Comparison of ENCODE assay signal across 9 cellular contexts in genomic region chr15:75637245-75638009, GRCh38. TPM values are rescaled to one million over a fixed set of nuclear protein-coding genes. Genes with fewer than 3 reads are reported as not detected.
A peak's percentile ranks its signal among the peaks of the same experiment; 100 is the strongest.
DNase-seq lines count a peak whose midpoint lies in the region; ATAC-seq, FAIRE-seq and TF ChIP-seq lines count a peak whose summit lies in the region.
"Had no signal": no experiment of that assay in that cellular context is flagged by ENCODE, and none has a peak within 500 bp of the region (broad histone marks: within the 10 kb centered on the region; RNA-seq: fewer than 3 reads in every experiment).

No MANE protein-coding gene starts in this region.

- peak overlapping the region; percentile 70 for H3K4me2 ChIP-seq in KMS-11
- H3K4me2 ChIP-seq in neural progenitor cell, result peak overlapping the region; percentile 87

- DNase-seq in CD4-positive, CD25-positive, alpha-beta regulatory T cell, result no peak
- no peak for DNase-seq in chondrocyte (ENCODE audit: low spot score)
- DNase-seq in neural progenitor cell (ENCODE audit: low spot score), result no peak
- DNase-seq in kidney, result no peak
- DNase-seq: NCI-H1092 had no signal

- peaks cover 26% of the 10 kb centered on the region for H3F3A ChIP-seq in neural progenitor cell (ENCODE audit: low read depth)

- no peaks in the 10 kb centered on the region for H3K27me3 Mint-ChIP-seq in CD4-positive, CD25-positive, alpha-beta regulatory T cell
- no peaks in the 10 kb centered on the region for H3K27me3 Mint-ChIP-seq in chondrocyte (ENCODE audit: low read depth)
- H3K27me3 Mint-ChIP-seq in neural progenitor cell (ENCODE audit: insufficient read depth, low read depth), result peaks cover 5% of the 10 kb centered on the region

- peaks cover 7 to 44% (median 28%) of the 10 kb centered on the region in 4 donors for H3K4me1 Mint-ChIP-seq in CD4-positive, CD25-positive, alpha-beta regulatory T cell
- peaks cover 30% of the 10 kb centered on the region for H3K4me1 Mint-ChIP-seq in chondrocyte (ENCODE audit: low read depth)
- H3K4me1 Mint-ChIP-seq in neural progenitor cell, result peaks cover 24% of the 10 kb centered on the region

- H3K4me3 ChIP-seq in CD4-positive, CD25-positive, alpha-beta regulatory T cell (ENCODE audit: low read depth, low read length), result peak overlapping the region; percentile 95
- H3K4me3 ChIP-seq in KMS-11 (IDR thresholded peaks at IDR 0.05; ENCODE audit: insufficient read depth, low read depth, low read length) (no peak overlapping the region), neural progenitor cell (peak overlapping the region; percentile 91), kidney (ENCODE audit: low read length in 2 of 2) (no peak overlapping the region)

- no peak for FAIRE-seq in kidney (lab: Jason Lieb, UNC)

- peaks cover 7% of the 10 kb centered on the region for H3K36me3 Mint-ChIP-seq in CD4-positive, CD25-positive, alpha-beta regulatory T cell
- no peaks in the 10 kb centered on the region for H3K36me3 Mint-ChIP-seq in chondrocyte (ENCODE audit: low read depth)
- H3K36me3 Mint-ChIP-seq in neural progenitor cell, result peaks cover 2% of the 10 kb centered on the region

- no peaks in the 10 kb centered on the region for H3K27me3 ChIP-seq in CD4-positive, CD25-positive, alpha-beta regulatory T cell (ENCODE audit: control insufficient read depth, insufficient read depth, low read length)
- H3K27me3 ChIP-seq in KMS-11 (ENCODE audit: insufficient read depth, low read depth) (no peaks in the 10 kb centered on the region), neural progenitor cell (no peaks in the 10 kb centered on the region)

- no peak overlapping the region for H2AFZ ChIP-seq in KMS-11 (ENCODE audit: low read depth)
- no peak overlapping the region for H2AFZ ChIP-seq in neural progenitor cell (replicated peaks)

- peaks cover 40% of the 10 kb centered on the region for H3K4me1 ChIP-seq in CD4-positive, CD25-positive, alpha-beta regulatory T cell (ENCODE audit: control insufficient read depth, insufficient read depth, low read length, poor library complexity, severe bottlenecking)
- H3K4me1 ChIP-seq in KMS-11 (ENCODE audit: low read depth, poor library complexity, severe bottlenecking) (peaks cover 32% of the 10 kb centered on the region), neural progenitor cell (no peaks in the 10 kb centered on the region), kidney (ENCODE audit: control insufficient read depth in 1 of 2, insufficient read depth in 1 of 2, low read depth in 1 of 2, low read length in 2 of 2) (peaks cover 0 to 15% of the 10 kb centered on the region in 2 donors)

- H3K9ac ChIP-seq in KMS-11 (no peak overlapping the region), neural progenitor cell (peak overlapping the region; percentile 24), kidney (ENCODE audit: low read length in 2 of 2) (peak overlapping the region in 1 of 2 donors; percentile 4)

- intact Hi-C loops in kidney (cut with DNase I), result no loop called here

- no peak for ATAC-seq in CD4-positive, CD25-positive, alpha-beta regulatory T cell (ENCODE audit: low read depth in 2 of 2)
- ATAC-seq in GM18861 (IDR thresholded peaks at IDR 0.05; ENCODE audit: unreplicated experiment), result no peak
- no peak for ATAC-seq in GM19023 (IDR thresholded peaks at IDR 0.05; ENCODE audit: unreplicated experiment)
- no peak for ATAC-seq in GM19328 (IDR thresholded peaks at IDR 0.05; ENCODE audit: unreplicated experiment)

- H3K79me2 ChIP-seq in KMS-11 (ENCODE audit: insufficient read depth, low read depth) (peaks cover 32% of the 10 kb centered on the region), neural progenitor cell (ENCODE audit: low read depth) (peaks cover 36% of the 10 kb centered on the region)

- H3K4me3 Mint-ChIP-seq in CD4-positive, CD25-positive, alpha-beta regulatory T cell, result peak overlapping the region; percentile 89 to 95 (median 94)
- H3K4me3 Mint-ChIP-seq in chondrocyte (ENCODE audit: unreplicated experiment) (no peak overlapping the region), neural progenitor cell (peak overlapping the region; percentile 90)

- no peak overlapping the region for H3K27ac ChIP-seq in CD4-positive, CD25-positive, alpha-beta regulatory T cell (ENCODE audit: insufficient read depth, low read length, poor library complexity, severe bottlenecking)
- no peak overlapping the region for H3K27ac ChIP-seq in KMS-11
- no peak overlapping the region for H3K27ac ChIP-seq in neural progenitor cell
- H3K27ac ChIP-seq in kidney (ENCODE audit: low read depth in 2 of 2, low read length in 2 of 2), result peak overlapping the region in 1 of 2 donors; percentile 85

- H4K20me1 ChIP-seq in KMS-11 (ENCODE audit: insufficient read depth) (no peaks in the 10 kb centered on the region), neural progenitor cell (ENCODE audit: low read depth) (peaks cover 31% of the 10 kb centered on the region)

- H3K36me3 ChIP-seq in CD4-positive, CD25-positive, alpha-beta regulatory T cell (ENCODE audit: control insufficient read depth, insufficient read depth, low read length), result peaks cover 3% of the 10 kb centered on the region
- H3K36me3 ChIP-seq in KMS-11 (ENCODE audit: insufficient read depth), result 0 out of 2 replicates have a peak, but pooled peaks cover 4% of the 10 kb centered on the region
- no peaks in the 10 kb centered on the region for H3K36me3 ChIP-seq in neural progenitor cell
- H3K36me3 ChIP-seq in kidney (ENCODE audit: control insufficient read depth in 1 of 2, insufficient read depth in 2 of 2, low read length in 2 of 2), result no peaks in the 10 kb centered on the region

- H3K9me3 Mint-ChIP-seq in CD4-positive, CD25-positive, alpha-beta regulatory T cell, result no peaks in the 10 kb centered on the region
- no peaks in the 10 kb centered on the region for H3K9me3 Mint-ChIP-seq in chondrocyte (ENCODE audit: low read depth)
- H3K9me3 Mint-ChIP-seq in neural progenitor cell, result no peaks in the 10 kb centered on the region

- H3K9me3 ChIP-seq in CD4-positive, CD25-positive, alpha-beta regulatory T cell (ENCODE audit: control insufficient read depth in 2 of 2, low read length in 2 of 2), result no peaks in the 10 kb centered on the region
- H3K9me3 ChIP-seq in neural progenitor cell (ENCODE audit: low read depth), result no peaks in the 10 kb centered on the region
- no peaks in the 10 kb centered on the region for H3K9me3 ChIP-seq in kidney (ENCODE audit: control insufficient read depth in 1 of 2, low read length in 2 of 2)

- H3K27ac Mint-ChIP-seq in CD4-positive, CD25-positive, alpha-beta regulatory T cell, result peak overlapping the region in 2 of 3 donors; percentile 97 to 98
- peak overlapping the region; percentile 66 for H3K27ac Mint-ChIP-seq in chondrocyte (ENCODE audit: unreplicated experiment)
- H3K27ac Mint-ChIP-seq in neural progenitor cell, result no peak overlapping the region

- TF ChIP-seq CTCF in KMS-11 (conservative IDR thresholded peaks at IDR 0.05; ENCODE audit: low read depth, low read length) (no peak), chondrocyte (IDR thresholded peaks at IDR 0.05) (no peak), neural progenitor cell (IDR thresholded peaks at IDR 0.05) (no peak), kidney (IDR thresholded peaks at IDR 0.05; ENCODE audit: borderline replicate concordance, extremely low read depth, insufficient read depth) (no peak)

RNA-seq across cellular contexts. Expression of gene IMP3, which starts 2.6 kb away (rescaled TPM):
- 40.5 TPM for total RNA-seq in CD4-positive, CD25-positive, alpha-beta regulatory T cell
- 100 to 1,000 TPM; 216 to 303 (median 283) TPM for polyA plus RNA-seq in CD4-positive, CD25-positive, alpha-beta regulatory T cell
- total RNA-seq in chondrocyte, result 28.7 to 30.0 TPM (median 29.0 TPM) in 3 replicates
- total RNA-seq in neural progenitor cell (ENCODE audit: low replicate concordance), result 62.1 and 96.1 TPM in 2 replicates
- total RNA-seq in kidney, result 52.0 TPM
- 95.0 TPM for polyA plus RNA-seq in kidney (ENCODE audit: insufficient read depth, low read depth, low replicate concordance)

RNA-seq across cellular contexts. Expression of gene SNX33, which starts 10.3 kb away (rescaled TPM):
- 2.1 TPM for total RNA-seq in CD4-positive, CD25-positive, alpha-beta regulatory T cell
- polyA plus RNA-seq in CD4-positive, CD25-positive, alpha-beta regulatory T cell, result 1 to 10 TPM in 1 of 4 donors, under 1 TPM in 3; 0.03 to 1.0 (median 0.53) TPM
- total RNA-seq in chondrocyte (21.6 to 31.2 TPM (median 30.2 TPM) in 3 replicates), neural progenitor cell (ENCODE audit: low replicate concordance) (10.1 and 20.7 TPM in 2 replicates), kidney (20.2 TPM)
- 14.2 TPM for polyA plus RNA-seq in kidney (ENCODE audit: insufficient read depth, low read depth, low replicate concordance)

RNA-seq across cellular contexts. Expression of gene SNUPN, which starts 11.9 kb away (rescaled TPM):
- 13.8 TPM for total RNA-seq in CD4-positive, CD25-positive, alpha-beta regulatory T cell
- 10 to 100 TPM; 26.4 to 36.9 (median 31.1) TPM for polyA plus RNA-seq in CD4-positive, CD25-positive, alpha-beta regulatory T cell
- 18.6 to 22.7 TPM (median 21.7 TPM) in 3 replicates for total RNA-seq in chondrocyte
- total RNA-seq in neural progenitor cell (ENCODE audit: low replicate concordance), result 18.4 and 20.7 TPM in 2 replicates
- total RNA-seq in kidney, result 24.1 TPM
- 37.4 TPM for polyA plus RNA-seq in kidney (ENCODE audit: insufficient read depth, low read depth, low replicate concordance)

RNA-seq across cellular contexts. Expression of gene PTPN9, which starts 58.3 kb away (rescaled TPM):
- total RNA-seq in CD4-positive, CD25-positive, alpha-beta regulatory T cell, result 24.7 TPM
- polyA plus RNA-seq in CD4-positive, CD25-positive, alpha-beta regulatory T cell, result 10 to 100 TPM; 18.3 to 29.8 (median 23.3) TPM
- total RNA-seq in chondrocyte (33.2 to 36.8 TPM (median 33.6 TPM) in 3 replicates), neural progenitor cell (ENCODE audit: low replicate concordance) (8.6 and 11.4 TPM in 2 replicates), kidney (52.5 TPM)
- 15.3 TPM for polyA plus RNA-seq in kidney (ENCODE audit: insufficient read depth, low read depth, low replicate concordance)

Comparison
In these comparisons a context has a peak if more than half of its experiments do, and no peak if none do; other contexts are left out.
1. H3K4me3 ChIP-seq: peak in CD4-positive, CD25-positive, alpha-beta regulatory T cell (single experiment) and neural progenitor cell (single experiment); none in KMS-11 (single experiment) and kidney (0 of 2).